9 cellular contexts compared by ENCODE assay signal in genomic region chr16:4803479-4804243, GRCh38. TPM values are rescaled to one million over a fixed set of nuclear protein-coding genes. Genes with fewer than 3 reads are reported as not detected.
DNase-seq lines count a peak whose midpoint lies in the region; ATAC-seq and TF ChIP-seq lines count a peak whose summit lies in the region.
"Had no signal": no experiment of that assay in that cellular context is flagged by ENCODE, and none has a peak within 500 bp of the region (broad histone marks: within the 10 kb centered on the region; RNA-seq: fewer than 3 reads in every experiment).

No MANE protein-coding gene starts in this region.

- H3K27me3 ChIP-seq in iPS-20b (ENCODE audit: insufficient read depth, low read length) (no peaks in the 10 kb centered on the region), esophagus squamous epithelium (no peaks in the 10 kb centered on the region)

- H3K27ac ChIP-seq in VCaP (peak overlapping the region; percentile 81), iPS-20b (ENCODE audit: low read length) (no peak overlapping the region), temporal lobe (ENCODE audit: low read depth, low read length) (peak overlapping the region; percentile 72), esophagus squamous epithelium (peak overlapping the region in 2 of 4 donors; percentile 93 to 94)

- TF ChIP-seq POLR2A in esophagus squamous epithelium (IDR thresholded peaks at IDR 0.05) = no peak

- WGBS in esophagus squamous epithelium, 2 donors = 41 to 59% methylated on average over 14 to 15 of the region's 19 CpGs

- H3K9me3 Mint-ChIP-seq in activated naive CD4-positive, alpha-beta T cell treated with anti-CD3 and anti-CD28 coated beads, Interleukin-2, amount 10 ng/mL, durations not matched to agents 7 days and 5 days = no peaks in the 10 kb centered on the region

- ATAC-seq in GM21447 (IDR thresholded peaks at IDR 0.05; ENCODE audit: unreplicated experiment) (no peak), HG03108 (IDR thresholded peaks at IDR 0.05; ENCODE audit: unreplicated experiment) (no peak)

- H3K27ac Mint-ChIP-seq in activated naive CD4-positive, alpha-beta T cell treated with anti-CD3 and anti-CD28 coated beads, Interleukin-2, amount 10 ng/mL, durations not matched to agents 7 days and 5 days = peak overlapping the region; percentile 63

- H3K4me1 ChIP-seq in iPS-20b (ENCODE audit: insufficient read depth, low read length) (peaks cover 13% of the 10 kb centered on the region), esophagus squamous epithelium (peaks cover 20 to 34% (median 23%) of the 10 kb centered on the region in 3 donors)

- peak overlapping the region; percentile 72; the same call in 1 of the 2 replicates for H3K4me3 ChIP-seq in iPS-20b (ENCODE audit: low read length)
- peak overlapping the region in 2 of 4 donors; percentile 61 to 84 for H3K4me3 ChIP-seq in esophagus squamous epithelium

- DNase-seq in activated naive CD4-positive, alpha-beta T cell treated with anti-CD3 and anti-CD28 coated beads, Interleukin-2, amount 10 ng/mL, durations not matched to agents 7 days and 5 days = no peak
- DNase-seq in activated naive CD4-positive, alpha-beta T cell treated with anti-CD3 and anti-CD28 coated beads, Interleukin-2, amount 50 U/mL, for 16 hours = no peak
- DNase-seq in esophagus squamous epithelium (lab: John Stamatoyannopoulos, UW) = no peak

- H3K9me3 ChIP-seq in iPS-20b (ENCODE audit: insufficient read depth, low read depth, low read length) (no peaks in the 10 kb centered on the region), esophagus squamous epithelium (no peaks in the 10 kb centered on the region)

- CTCF ChIA-PET in activated naive CD4-positive, alpha-beta T cell treated with anti-CD3 and anti-CD28 coated beads, Interleukin-2, amount 10 ng/mL, durations not matched to agents 7 days and 5 days (lab: Charles Lee) = interaction anchor here (0.5 to 1.3 kb wide), 2 partner anchors 46 to 154 kb away, joined by 3 to 4 read pairs; no protein-coding TSS in a partner anchor

- intact Hi-C loops in esophagus squamous epithelium (cut with DNase I) = no loop called here

- peaks cover 27% of the 10 kb centered on the region for H3K4me1 Mint-ChIP-seq in activated naive CD4-positive, alpha-beta T cell treated with anti-CD3 and anti-CD28 coated beads, Interleukin-2, amount 10 ng/mL, durations not matched to agents 7 days and 5 days

- peak overlapping the region; percentile 71; the same call in 1 of the 2 replicates for H3K9ac ChIP-seq in iPS-20b (ENCODE audit: low read depth, low read length)

- TF ChIP-seq CTCF in VCaP (conservative IDR thresholded peaks at IDR 0.05) (no peak), esophagus squamous epithelium (IDR thresholded peaks at IDR 0.05) (no peak)

- H3K36me3 Mint-ChIP-seq in activated naive CD4-positive, alpha-beta T cell treated with anti-CD3 and anti-CD28 coated beads, Interleukin-2, amount 10 ng/mL, durations not matched to agents 7 days and 5 days = peaks cover 23% of the 10 kb centered on the region

- H3K4me3 Mint-ChIP-seq in activated naive CD4-positive, alpha-beta T cell treated with anti-CD3 and anti-CD28 coated beads, Interleukin-2, amount 10 ng/mL, durations not matched to agents 7 days and 5 days = peak overlapping the region; percentile 48

- H3K27me3 Mint-ChIP-seq in activated naive CD4-positive, alpha-beta T cell treated with anti-CD3 and anti-CD28 coated beads, Interleukin-2, amount 10 ng/mL, durations not matched to agents 7 days and 5 days = no peaks in the 10 kb centered on the region

- H3K36me3 ChIP-seq in iPS-20b (ENCODE audit: insufficient read depth, low read depth, low read length) (peaks cover 46% of the 10 kb centered on the region), esophagus squamous epithelium (peaks cover 0 to 57% (median 20%) of the 10 kb centered on the region in 3 donors)

RNA-seq across cellular contexts. Expression of gene ROGDI, which starts 1.2 kb away (rescaled TPM):
- total RNA-seq in temporal lobe (25.6 TPM), esophagus squamous epithelium (10 to 100 TPM; 16.4 to 35.8 (median 31.6) TPM)

RNA-seq across cellular contexts. Expression of gene SMIM22, which starts 8.5 kb away (rescaled TPM):
- total RNA-seq in temporal lobe = not detected
- total RNA-seq in esophagus squamous epithelium = 10 to 100 TPM in 1 of 4 donors, 1 to 10 TPM in 2, not detected in 1; 4.8 to 10.2 (median 5.2) TPM
- total RNA-seq: skeletal muscle tissue had no signal

RNA-seq across cellular contexts. Expression of gene SEPTIN12, which starts 15.5 kb away (rescaled TPM):
- total RNA-seq in temporal lobe (not detected), esophagus squamous epithelium (not detected)
- total RNA-seq: skeletal muscle tissue had no signal

RNA-seq across cellular contexts. Expression of gene ZNF500, which starts 36.7 kb away (rescaled TPM):
- total RNA-seq in temporal lobe (8.1 TPM), esophagus squamous epithelium (1 to 10 TPM; 4.5 to 9.7 (median 8.4) TPM)

RNA-seq across cellular contexts. Expression of gene GLYR1, which starts 43.4 kb away (rescaled TPM):
- total RNA-seq in temporal lobe (55.8 TPM), esophagus squamous epithelium (10 to 100 TPM; 31.9 to 47.9 (median 45.8) TPM)
